ENCODE assay signal across 1 cellular context in genomic region chr22:20594486-20594885, GRCh38.
TF ChIP-seq lines count a peak whose summit lies in the region.

No MANE protein-coding gene starts in this region.

TF ChIP-seq in K562, 482 proteins besides CTCF, POLR2A, EP300 and RAD21 (continued from another document):
- TF ChIP-seq ZC3H4 (CRISPR knock-in tag; IDR thresholded peaks at IDR 0.05; ENCODE audit: borderline replicate concordance), result 0 out of 2 replicates have a peak, but pooled peaks have one; percentile 73
- TF ChIP-seq MCM7 (IDR thresholded peaks at IDR 0.05), result peak; percentile 45 to 95; a peak in 1 of 4 replicates
- TF ChIP-seq ZNF512 (tag; IDR thresholded peaks at IDR 0.05), result 0 out of 2 replicates have a peak, but pooled peaks have one; percentile 3
- TF ChIP-seq IRF2 (CRISPR knock-in tag; IDR thresholded peaks at IDR 0.05), result peak; percentile 67; the same call in 1 of the 2 replicates
- TF ChIP-seq STAG1 (CRISPR knock-in tag; IDR thresholded peaks at IDR 0.05; ENCODE audit: borderline replicate concordance), result 0 out of 2 replicates have a peak, but pooled peaks have one; percentile 17
